In the genomic region with DNA sequence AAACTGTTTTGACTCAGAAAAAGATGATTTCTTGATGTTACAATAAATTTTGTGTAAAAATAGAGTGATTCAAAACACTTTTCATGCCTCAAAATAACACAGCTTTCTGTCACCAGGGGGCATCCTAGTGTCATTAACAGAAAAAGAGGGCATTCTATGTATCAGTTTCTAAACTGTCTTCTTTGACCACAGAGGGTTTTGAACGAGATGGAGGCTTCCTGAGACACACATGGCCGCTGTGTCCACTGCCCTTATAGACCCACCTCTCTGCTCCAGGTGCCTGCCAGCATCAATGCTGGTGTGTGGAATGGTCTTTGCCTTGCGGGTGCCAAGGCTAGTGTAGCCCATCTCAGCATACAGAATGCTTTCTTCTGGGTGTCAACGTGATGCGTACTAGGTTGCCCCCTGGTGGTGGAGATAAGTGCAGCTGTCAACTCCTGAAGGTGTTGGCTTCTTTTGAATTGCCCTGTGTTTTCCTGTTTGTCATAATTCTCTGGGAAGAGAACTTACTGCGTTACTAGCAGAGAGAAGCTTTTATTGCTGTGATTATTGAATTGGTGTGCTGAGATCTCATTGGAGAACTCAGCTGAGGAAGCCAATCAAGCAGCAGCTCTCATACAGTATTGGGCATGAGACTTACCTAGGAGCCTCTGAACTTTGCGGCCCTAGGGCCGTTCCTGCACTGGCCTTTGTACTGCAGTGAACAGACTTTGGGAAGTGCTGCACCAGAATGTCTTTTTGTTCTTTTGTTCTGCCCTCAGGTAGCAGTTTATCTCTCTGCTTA, we compare ENCODE assay signal across 8 cellular contexts. TPM values are rescaled to one million over a fixed set of nuclear protein-coding genes. Genes with fewer than 3 reads are reported as not detected.
DNase-seq lines count a peak whose midpoint lies in the region; ATAC-seq, FAIRE-seq and TF ChIP-seq lines count a peak whose summit lies in the region.

No MANE protein-coding gene starts in this region.

- peaks cover 15% of the 10 kb centered on the region for H3K36me3 Mint-ChIP-seq in activated CD4-positive, alpha-beta memory T cell treated with anti-CD3 and anti-CD28 coated beads for 36 hours

- peak overlapping the region; percentile 50; the same call in 2 of the 3 replicates for H3K4me2 ChIP-seq in A549

- H3K36me3 ChIP-seq in lung (ENCODE audit: control insufficient read depth in 2 of 2, insufficient read depth in 2 of 2, low read length in 2 of 2): peaks cover 3 to 5% of the 10 kb centered on the region in 2 donors

- no peaks in the 10 kb centered on the region for H3K9me3 ChIP-seq in A549
- H3K9me3 ChIP-seq in lung (ENCODE audit: control insufficient read depth in 2 of 2, insufficient read depth in 1 of 2, low read length in 1 of 2): no peaks in the 10 kb centered on the region

- no peaks in the 10 kb centered on the region for H3K27me3 ChIP-seq in lung (ENCODE audit: control insufficient read depth, insufficient read depth)

- H3K27me3 Mint-ChIP-seq in activated CD4-positive, alpha-beta memory T cell treated with anti-CD3 and anti-CD28 coated beads for 36 hours: no peaks in the 10 kb centered on the region

- FAIRE-seq in A549 (lab: Jason Lieb, UNC): no peak
- peak; percentile 61 for FAIRE-seq in GM12892 (lab: Jason Lieb, UNC)

- H3K27ac ChIP-seq in A549 (no peak overlapping the region; a peak in 1 of 6 replicates), lung (ENCODE audit: low read depth in 1 of 2, low read length in 1 of 2) (peak overlapping the region in 1 of 2 donors; percentile 66)

- DNase-seq in A549 (ENCODE audit: low read depth in 1 of 2, low spot score in 1 of 2) (peak; percentile 84 to 86), GM12892 (ENCODE audit: insufficient read length) (peak; percentile 50), NCI-H748 treated with DMSO at 0.1 percent for 48 hours (lab: John Stamatoyannopoulos, UW) (peak; percentile 45), ecto neural progenitor cell (ENCODE audit: low spot score) (peak; percentile 78), lung (ENCODE audit: low spot score) (peak; percentile 76)
- peak; percentile 82 for DNase-seq in activated CD4-positive, alpha-beta memory T cell treated with anti-CD3 and anti-CD28 coated beads for 36 hours
- peak; percentile 56 for DNase-seq in stimulated activated CD8-positive, alpha-beta memory T cell treated with anti-CD3 and anti-CD28 coated beads, Interleukin-15, amount 100 ng/mL, for 1 hour (ENCODE audit: low read depth)

- ATAC-seq in A549 (peak; percentile 91), HG03097 (IDR thresholded peaks at IDR 0.05; ENCODE audit: low FRiP score, unreplicated experiment) (peak; percentile 51), lung (ENCODE audit: insufficient read depth, low FRiP score) (peak; percentile 75)

- POLR2A ChIA-PET in A549 (lab: Yijun Ruan, JAX): interaction anchor here (1.3 kb wide), 1 partner anchor 9 kb away, joined by 4 read pairs; no protein-coding TSS in a partner anchor
- POLR2A ChIA-PET in activated CD4-positive, alpha-beta memory T cell treated with anti-CD3 and anti-CD28 coated beads for 36 hours (lab: Charles Lee): interaction anchor here (1.2 to 1.3 kb wide), 3 partner anchors 9 to 66 kb away, joined by 3 to 4 read pairs (median 4); no protein-coding TSS in a partner anchor

- peak overlapping the region; percentile 6 for H3K4me3 Mint-ChIP-seq in activated CD4-positive, alpha-beta memory T cell treated with anti-CD3 and anti-CD28 coated beads for 36 hours

- H3K4me3 ChIP-seq in A549 (no peak overlapping the region), lung (no peak overlapping the region)

- TF ChIP-seq CTCF in A549 (IDR thresholded peaks at IDR 0.05) (peak; percentile 95), lung (IDR thresholded peaks at IDR 0.05; ENCODE audit: control extremely low read depth, extremely low read depth) (peak; percentile 78)

- WGBS in A549 (ENCODE audit: missing lambda C conversion rate): 24% methylated on average over 8 of the region's 8 CpGs
- WGBS in lung, 2 donors: 32 to 37% methylated on average over 8 of the region's 8 CpGs

- peak overlapping the region; percentile 63 for H3K27ac Mint-ChIP-seq in activated CD4-positive, alpha-beta memory T cell treated with anti-CD3 and anti-CD28 coated beads for 36 hours

- no peaks in the 10 kb centered on the region for H3K9me3 Mint-ChIP-seq in activated CD4-positive, alpha-beta memory T cell treated with anti-CD3 and anti-CD28 coated beads for 36 hours

- peaks cover 48% of the 10 kb centered on the region for H3K4me1 Mint-ChIP-seq in activated CD4-positive, alpha-beta memory T cell treated with anti-CD3 and anti-CD28 coated beads for 36 hours (ENCODE audit: low read depth)

- CTCF ChIA-PET in A549 (lab: Yijun Ruan, JAX): interaction anchor here (0.6 to 13.9 kb wide), 47 partner anchors 9 to 257 kb away, joined by 3 to 202 read pairs (median 5); no protein-coding TSS in a partner anchor
- CTCF ChIA-PET in activated CD4-positive, alpha-beta memory T cell treated with anti-CD3 and anti-CD28 coated beads for 36 hours (lab: Charles Lee): interaction anchor here (0.6 to 10.0 kb wide), 51 partner anchors 9 to 1120 kb away, joined by 3 to 187 read pairs (median 5); partner anchors contain the start of genes CRISPLD2 and KLHL36

- intact Hi-C loops in activated CD4-positive, alpha-beta memory T cell treated with anti-CD3 and anti-CD28 coated beads for 36 hours (cut with micrococcal nuclease): loop anchor here (1.0 to 5.0 kb wide), 4 partner anchors 16 to 214 kb away; no protein-coding TSS in a partner anchor

- H3K4me1 ChIP-seq in A549 (peaks cover 79% of the 10 kb centered on the region), lung (ENCODE audit: control insufficient read depth in 2 of 2, insufficient read depth in 2 of 2, low read length in 2 of 2) (peaks cover 5 to 8% of the 10 kb centered on the region in 2 donors)

- peak; percentile 69 to 70 for TF ChIP-seq RAD21 in A549 (conservative IDR thresholded peaks at IDR 0.05 in 1 of 2, IDR thresholded peaks at IDR 0.05 in 1 of 2)

- no peak for TF ChIP-seq POLR2A in A549 (IDR thresholded peaks at IDR 0.05; ENCODE audit: low read length)
- TF ChIP-seq POLR2A in GM12892 (IDR thresholded peaks at IDR 0.05; ENCODE audit: low read depth, low read length): no peak

- TF ChIP-seq EP300 in A549 (IDR thresholded peaks at IDR 0.05): no peak

TF ChIP-seq in A549, 52 proteins besides CTCF, POLR2A, EP300 and RAD21:
- TF ChIP-seq KDM5A (IDR thresholded peaks at IDR 0.05) (no peak), ELK1 (IDR thresholded peaks at IDR 0.05; ENCODE audit: low read depth, low read length) (no peak), CHD2 (IDR thresholded peaks at IDR 0.05; ENCODE audit: low read length, partially characterized antibody) (no peak), MAZ (IDR thresholded peaks at IDR 0.05; ENCODE audit: borderline replicate concordance, low read depth, low read length) (no peak), HEYL (CRISPR knock-in tag; IDR thresholded peaks at IDR 0.05) (no peak), RCOR1 (IDR thresholded peaks at IDR 0.05; ENCODE audit: low read depth, low read length) (no peak), NFE2L2 (conservative IDR thresholded peaks at IDR 0.05; ENCODE audit: low read length) (no peak), RFX5 (IDR thresholded peaks at IDR 0.05) (no peak), PBX3 (IDR thresholded peaks at IDR 0.05) (no peak), MYC (IDR thresholded peaks at IDR 0.05; ENCODE audit: borderline replicate concordance, low read length) (no peak), SMC3 (IDR thresholded peaks at IDR 0.05) (peak; percentile 78), KDM1A (IDR thresholded peaks at IDR 0.05; ENCODE audit: low read depth) (no peak)
- TF ChIP-seq, protein P1, sequence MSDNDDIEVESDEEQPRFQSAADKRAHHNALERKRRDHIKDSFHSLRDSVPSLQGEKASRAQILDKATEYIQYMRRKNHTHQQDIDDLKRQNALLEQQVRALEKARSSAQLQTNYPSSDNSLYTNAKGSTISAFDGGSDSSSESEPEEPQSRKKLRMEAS (IDR thresholded peaks at IDR 0.05): peak; percentile 63; the same call in 1 of the 2 replicates
- TF ChIP-seq, protein P2, sequence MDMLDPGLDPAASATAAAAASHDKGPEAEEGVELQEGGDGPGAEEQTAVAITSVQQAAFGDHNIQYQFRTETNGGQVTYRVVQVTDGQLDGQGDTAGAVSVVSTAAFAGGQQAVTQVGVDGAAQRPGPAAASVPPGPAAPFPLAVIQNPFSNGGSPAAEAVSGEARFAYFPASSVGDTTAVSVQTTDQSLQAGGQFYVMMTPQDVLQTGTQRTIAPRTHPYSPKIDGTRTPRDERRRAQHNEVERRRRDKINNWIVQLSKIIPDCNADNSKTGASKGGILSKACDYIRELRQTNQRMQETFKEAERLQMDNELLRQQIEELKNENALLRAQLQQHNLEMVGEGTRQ (IDR thresholded peaks at IDR 0.05): no peak

RNA-seq across cellular contexts. Expression of gene USP10, which starts 38.6 kb away (rescaled TPM):
- polyA plus RNA-seq in A549 (2011; rRNA removed) (93.5 and 144 TPM in 2 replicates), A549 (2017; fragmentation: RNase III; extraction: RNeasy Plus Mini Kit Qiagen cat#74134 plus additional on column Dnase treatment) (60.6 to 64.2 TPM (median 61.5 TPM) in 3 replicates), lung (10 to 100 TPM; 18.5 to 55.5 TPM)
- 90.7 and 101 TPM in 2 replicates for polyA plus RNA-seq in A549 (2012; cell fraction: cytosol; rRNA removed)
- 156 and 209 TPM in 2 replicates for polyA plus RNA-seq in A549 (2012; cell fraction: nucleus; rRNA removed)
- polyA minus RNA-seq in A549 (2011; rRNA and poly(A)+ RNA removed): 241 and 307 TPM in 2 replicates
- 83.1 TPM for polyA plus RNA-seq in GM12892 (2012; ENCODE audit: missing spikeins)
- total RNA-seq in activated CD4-positive, alpha-beta memory T cell treated with anti-CD3 and anti-CD28 coated beads for 36 hours: 100 to 1,000 TPM; 105 to 108 TPM
- 10 to 100 TPM; 70.5 to 77.5 TPM for total RNA-seq in lung
